ENCODE assay signal across 2 cellular contexts in the genomic region with DNA sequence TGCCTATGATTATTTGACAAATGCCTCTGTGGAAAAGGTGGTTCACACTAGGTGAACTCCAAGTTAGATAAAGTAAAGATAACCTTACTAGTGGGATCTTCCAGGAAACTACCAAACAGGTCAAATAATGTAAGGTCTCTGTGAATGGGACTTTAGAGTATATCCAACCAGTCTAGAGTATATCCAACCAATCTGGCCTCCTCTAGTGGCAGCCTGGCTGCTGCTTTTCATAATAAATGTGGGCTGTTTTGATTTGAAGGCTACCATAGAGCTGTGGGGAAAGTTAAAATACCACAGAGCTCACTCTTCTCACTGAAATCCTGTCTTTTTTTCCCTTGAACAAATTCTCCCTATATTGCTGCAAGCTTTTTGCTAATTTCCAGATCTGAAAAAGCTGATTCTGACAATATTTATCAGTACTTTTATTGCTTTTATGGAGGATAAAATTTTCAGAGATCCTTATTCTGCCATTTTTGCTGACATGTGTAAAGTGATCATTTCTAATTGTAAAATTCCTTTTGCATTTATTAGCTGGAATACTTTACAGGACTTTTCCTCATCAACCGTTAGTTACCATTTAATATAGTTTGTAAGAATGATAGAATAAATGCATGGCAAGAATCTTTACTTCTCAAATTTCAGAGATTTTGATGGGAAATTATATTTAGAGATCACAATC.
TF ChIP-seq lines count a peak whose summit lies in the region.

No MANE protein-coding gene starts in this region.

TF ChIP-seq in IMR-90, 13 proteins besides CTCF, POLR2A, EP300 and RAD21:
- TF ChIP-seq FOS (IDR thresholded peaks at IDR 0.05; ENCODE audit: low read depth, low read length) (no peak), NFE2L2 (IDR thresholded peaks at IDR 0.05; ENCODE audit: low read depth, low read length) (no peak), MAZ (IDR thresholded peaks at IDR 0.05; ENCODE audit: borderline replicate concordance, low read depth, low read length) (no peak), CEBPB (IDR thresholded peaks at IDR 0.05; ENCODE audit: low read depth, low read length) (no peak), MAFK (IDR thresholded peaks at IDR 0.05; ENCODE audit: low read depth, low read length) (no peak), BHLHE40 (IDR thresholded peaks at IDR 0.05; ENCODE audit: low read depth, low read length) (no peak), SMC3 (IDR thresholded peaks at IDR 0.05; ENCODE audit: low read depth, low read length) (no peak), MXI1 (IDR thresholded peaks at IDR 0.05; ENCODE audit: borderline replicate concordance, low read depth, low read length) (no peak), RCOR1 (IDR thresholded peaks at IDR 0.05; ENCODE audit: insufficient replicate concordance, low read length) (no peak), RFX5 (IDR thresholded peaks at IDR 0.05; ENCODE audit: low read depth, low read length) (no peak)
- TF ChIP-seq, protein P1, sequence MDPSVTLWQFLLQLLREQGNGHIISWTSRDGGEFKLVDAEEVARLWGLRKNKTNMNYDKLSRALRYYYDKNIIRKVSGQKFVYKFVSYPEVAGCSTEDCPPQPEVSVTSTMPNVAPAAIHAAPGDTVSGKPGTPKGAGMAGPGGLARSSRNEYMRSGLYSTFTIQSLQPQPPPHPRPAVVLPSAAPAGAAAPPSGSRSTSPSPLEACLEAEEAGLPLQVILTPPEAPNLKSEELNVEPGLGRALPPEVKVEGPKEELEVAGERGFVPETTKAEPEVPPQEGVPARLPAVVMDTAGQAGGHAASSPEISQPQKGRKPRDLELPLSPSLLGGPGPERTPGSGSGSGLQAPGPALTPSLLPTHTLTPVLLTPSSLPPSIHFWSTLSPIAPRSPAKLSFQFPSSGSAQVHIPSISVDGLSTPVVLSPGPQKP (IDR thresholded peaks at IDR 0.05; ENCODE audit: borderline replicate concordance, low read depth, low read length): no peak
- TF ChIP-seq, protein P2, sequence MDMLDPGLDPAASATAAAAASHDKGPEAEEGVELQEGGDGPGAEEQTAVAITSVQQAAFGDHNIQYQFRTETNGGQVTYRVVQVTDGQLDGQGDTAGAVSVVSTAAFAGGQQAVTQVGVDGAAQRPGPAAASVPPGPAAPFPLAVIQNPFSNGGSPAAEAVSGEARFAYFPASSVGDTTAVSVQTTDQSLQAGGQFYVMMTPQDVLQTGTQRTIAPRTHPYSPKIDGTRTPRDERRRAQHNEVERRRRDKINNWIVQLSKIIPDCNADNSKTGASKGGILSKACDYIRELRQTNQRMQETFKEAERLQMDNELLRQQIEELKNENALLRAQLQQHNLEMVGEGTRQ (IDR thresholded peaks at IDR 0.05; ENCODE audit: low read depth, low read length): no peak

TF ChIP-seq in GM12878, 131 proteins besides CTCF, POLR2A, EP300 and RAD21:
- TF ChIP-seq CEBPB (IDR thresholded peaks at IDR 0.05; ENCODE audit: borderline replicate concordance in 1 of 2, low read depth in 2 of 2, low read length in 2 of 2): no peak
- TF ChIP-seq SP1 (IDR thresholded peaks at IDR 0.05; ENCODE audit: low read depth, low read length): no peak
- TF ChIP-seq YBX1 (IDR thresholded peaks at IDR 0.05): no peak
- no peak for TF ChIP-seq RB1 (IDR thresholded peaks at IDR 0.05; ENCODE audit: borderline replicate concordance)
- TF ChIP-seq, protein P3, sequence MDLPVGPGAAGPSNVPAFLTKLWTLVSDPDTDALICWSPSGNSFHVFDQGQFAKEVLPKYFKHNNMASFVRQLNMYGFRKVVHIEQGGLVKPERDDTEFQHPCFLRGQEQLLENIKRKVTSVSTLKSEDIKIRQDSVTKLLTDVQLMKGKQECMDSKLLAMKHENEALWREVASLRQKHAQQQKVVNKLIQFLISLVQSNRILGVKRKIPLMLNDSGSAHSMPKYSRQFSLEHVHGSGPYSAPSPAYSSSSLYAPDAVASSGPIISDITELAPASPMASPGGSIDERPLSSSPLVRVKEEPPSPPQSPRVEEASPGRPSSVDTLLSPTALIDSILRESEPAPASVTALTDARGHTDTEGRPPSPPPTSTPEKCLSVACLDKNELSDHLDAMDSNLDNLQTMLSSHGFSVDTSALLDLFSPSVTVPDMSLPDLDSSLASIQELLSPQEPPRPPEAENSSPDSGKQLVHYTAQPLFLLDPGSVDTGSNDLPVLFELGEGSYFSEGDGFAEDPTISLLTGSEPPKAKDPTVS (IDR thresholded peaks at IDR 0.05; ENCODE audit: low read depth, low read length): no peak
- no peak for TF ChIP-seq POLR2AphosphoS2 (IDR thresholded peaks at IDR 0.05; ENCODE audit: low read depth, low read length)
- TF ChIP-seq, protein P4, sequence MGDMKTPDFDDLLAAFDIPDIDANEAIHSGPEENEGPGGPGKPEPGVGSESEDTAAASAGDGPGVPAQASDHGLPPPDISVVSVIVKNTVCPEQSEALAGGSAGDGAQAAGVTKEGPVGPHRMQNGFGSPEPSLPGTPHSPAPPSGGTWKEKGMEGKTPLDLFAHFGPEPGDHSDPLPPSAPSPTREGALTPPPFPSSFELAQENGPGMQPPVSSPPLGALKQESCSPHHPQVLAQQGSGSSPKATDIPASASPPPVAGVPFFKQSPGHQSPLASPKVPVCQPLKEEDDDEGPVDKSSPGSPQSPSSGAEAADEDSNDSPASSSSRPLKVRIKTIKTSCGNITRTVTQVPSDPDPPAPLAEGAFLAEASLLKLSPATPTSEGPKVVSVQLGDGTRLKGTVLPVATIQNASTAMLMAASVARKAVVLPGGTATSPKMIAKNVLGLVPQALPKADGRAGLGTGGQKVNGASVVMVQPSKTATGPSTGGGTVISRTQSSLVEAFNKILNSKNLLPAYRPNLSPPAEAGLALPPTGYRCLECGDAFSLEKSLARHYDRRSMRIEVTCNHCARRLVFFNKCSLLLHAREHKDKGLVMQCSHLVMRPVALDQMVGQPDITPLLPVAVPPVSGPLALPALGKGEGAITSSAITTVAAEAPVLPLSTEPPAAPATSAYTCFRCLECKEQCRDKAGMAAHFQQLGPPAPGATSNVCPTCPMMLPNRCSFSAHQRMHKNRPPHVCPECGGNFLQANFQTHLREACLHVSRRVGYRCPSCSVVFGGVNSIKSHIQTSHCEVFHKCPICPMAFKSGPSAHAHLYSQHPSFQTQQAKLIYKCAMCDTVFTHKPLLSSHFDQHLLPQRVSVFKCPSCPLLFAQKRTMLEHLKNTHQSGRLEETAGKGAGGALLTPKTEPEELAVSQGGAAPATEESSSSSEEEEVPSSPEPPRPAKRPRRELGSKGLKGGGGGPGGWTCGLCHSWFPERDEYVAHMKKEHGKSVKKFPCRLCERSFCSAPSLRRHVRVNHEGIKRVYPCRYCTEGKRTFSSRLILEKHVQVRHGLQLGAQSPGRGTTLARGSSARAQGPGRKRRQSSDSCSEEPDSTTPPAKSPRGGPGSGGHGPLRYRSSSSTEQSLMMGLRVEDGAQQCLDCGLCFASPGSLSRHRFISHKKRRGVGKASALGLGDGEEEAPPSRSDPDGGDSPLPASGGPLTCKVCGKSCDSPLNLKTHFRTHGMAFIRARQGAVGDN (IDR thresholded peaks at IDR 0.05): no peak
- TF ChIP-seq MEF2B (IDR thresholded peaks at IDR 0.05; ENCODE audit: partially characterized antibody, poor library complexity, severe bottlenecking): no peak
- TF ChIP-seq HDGF (IDR thresholded peaks at IDR 0.05): no peak
- no peak for TF ChIP-seq SMC3 (IDR thresholded peaks at IDR 0.05; ENCODE audit: borderline replicate concordance, low read length)
- no peak for TF ChIP-seq ETV6 (conservative IDR thresholded peaks at IDR 0.05 in 1 of 2, IDR thresholded peaks at IDR 0.05 in 1 of 2; ENCODE audit: borderline replicate concordance in 1 of 2, low read depth in 1 of 2)
- TF ChIP-seq BHLHE40 (IDR thresholded peaks at IDR 0.05; ENCODE audit: borderline replicate concordance in 1 of 2, low read depth in 2 of 2, low read length in 1 of 2): no peak
- no peak for TF ChIP-seq CHD4 (IDR thresholded peaks at IDR 0.05)
- no peak for TF ChIP-seq GABPA (IDR thresholded peaks at IDR 0.05; ENCODE audit: low read depth)
- TF ChIP-seq SIN3A (IDR thresholded peaks at IDR 0.05; ENCODE audit: low read depth, low read length): no peak
- no peak for TF ChIP-seq NRF1 (conservative IDR thresholded peaks at IDR 0.05; ENCODE audit: low read depth, low read length)
- TF ChIP-seq, protein P5, sequence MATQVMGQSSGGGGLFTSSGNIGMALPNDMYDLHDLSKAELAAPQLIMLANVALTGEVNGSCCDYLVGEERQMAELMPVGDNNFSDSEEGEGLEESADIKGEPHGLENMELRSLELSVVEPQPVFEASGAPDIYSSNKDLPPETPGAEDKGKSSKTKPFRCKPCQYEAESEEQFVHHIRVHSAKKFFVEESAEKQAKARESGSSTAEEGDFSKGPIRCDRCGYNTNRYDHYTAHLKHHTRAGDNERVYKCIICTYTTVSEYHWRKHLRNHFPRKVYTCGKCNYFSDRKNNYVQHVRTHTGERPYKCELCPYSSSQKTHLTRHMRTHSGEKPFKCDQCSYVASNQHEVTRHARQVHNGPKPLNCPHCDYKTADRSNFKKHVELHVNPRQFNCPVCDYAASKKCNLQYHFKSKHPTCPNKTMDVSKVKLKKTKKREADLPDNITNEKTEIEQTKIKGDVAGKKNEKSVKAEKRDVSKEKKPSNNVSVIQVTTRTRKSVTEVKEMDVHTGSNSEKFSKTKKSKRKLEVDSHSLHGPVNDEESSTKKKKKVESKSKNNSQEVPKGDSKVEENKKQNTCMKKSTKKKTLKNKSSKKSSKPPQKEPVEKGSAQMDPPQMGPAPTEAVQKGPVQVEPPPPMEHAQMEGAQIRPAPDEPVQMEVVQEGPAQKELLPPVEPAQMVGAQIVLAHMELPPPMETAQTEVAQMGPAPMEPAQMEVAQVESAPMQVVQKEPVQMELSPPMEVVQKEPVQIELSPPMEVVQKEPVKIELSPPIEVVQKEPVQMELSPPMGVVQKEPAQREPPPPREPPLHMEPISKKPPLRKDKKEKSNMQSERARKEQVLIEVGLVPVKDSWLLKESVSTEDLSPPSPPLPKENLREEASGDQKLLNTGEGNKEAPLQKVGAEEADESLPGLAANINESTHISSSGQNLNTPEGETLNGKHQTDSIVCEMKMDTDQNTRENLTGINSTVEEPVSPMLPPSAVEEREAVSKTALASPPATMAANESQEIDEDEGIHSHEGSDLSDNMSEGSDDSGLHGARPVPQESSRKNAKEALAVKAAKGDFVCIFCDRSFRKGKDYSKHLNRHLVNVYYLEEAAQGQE (IDR thresholded peaks at IDR 0.05; ENCODE audit: low read depth, low read length): no peak
- TF ChIP-seq RCOR1 (conservative IDR thresholded peaks at IDR 0.05; ENCODE audit: low read depth, low read length): no peak
- no peak for TF ChIP-seq SRF (IDR thresholded peaks at IDR 0.05; ENCODE audit: low read depth in 2 of 2, low read length in 2 of 2)
- no peak for TF ChIP-seq BRCA1 (IDR thresholded peaks at IDR 0.05; ENCODE audit: low read depth, low read length)
